11 cellular contexts compared by ENCODE assay signal in the genomic region with DNA sequence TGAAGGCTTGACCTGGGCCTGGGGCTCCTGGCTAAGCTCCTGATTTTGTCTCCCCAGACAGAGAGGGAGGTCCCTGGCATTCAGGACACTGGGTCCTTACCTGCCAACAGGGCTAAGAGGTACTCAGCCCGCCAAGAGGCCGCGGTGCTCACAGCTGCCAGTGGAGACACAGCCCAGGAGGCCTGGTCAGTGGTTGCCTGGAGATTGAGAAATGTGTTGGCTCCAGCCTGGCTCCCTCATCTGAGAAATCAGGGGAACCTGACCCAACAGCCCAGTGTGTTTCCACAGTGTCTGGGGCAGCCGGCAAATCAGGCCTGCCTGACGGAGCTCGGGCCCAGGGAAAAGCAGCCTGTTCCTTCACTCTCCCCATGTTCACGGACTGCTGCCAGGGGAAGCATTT.
DNase-seq lines count a peak whose midpoint lies in the region; ATAC-seq and TF ChIP-seq lines count a peak whose summit lies in the region.
"Had no signal": no experiment of that assay in that cellular context is flagged by ENCODE, and none has a peak within 500 bp of the region (broad histone marks: within the 10 kb centered on the region; RNA-seq: fewer than 3 reads in every experiment).

No MANE protein-coding gene starts in this region.

- H3K36me3 ChIP-seq in MG63 (no peaks in the 10 kb centered on the region; the same call in 1 of the 2 replicates), thoracic aorta (no peaks in the 10 kb centered on the region)
- H3K36me3 ChIP-seq: esophagus squamous epithelium had no signal

- H3K4me1 ChIP-seq in thoracic aorta (ENCODE audit: control insufficient read depth in 1 of 2, low read depth in 2 of 2), result peaks cover 31 to 61% of the 10 kb centered on the region in 2 donors

- TF ChIP-seq CTCF in choroid plexus epithelial cell (conservative IDR thresholded peaks at IDR 0.05; ENCODE audit: low read depth, low read length), result no peak
- no peak for TF ChIP-seq CTCF in thoracic aorta (IDR thresholded peaks at IDR 0.05)

- H3K9me3 ChIP-seq in MG63 (no peaks in the 10 kb centered on the region; the same call in 1 of the 2 replicates), thoracic aorta (no peaks in the 10 kb centered on the region)

- ATAC-seq in thoracic aorta (ENCODE audit: insufficient number of reproducible peaks, low FRiP score, low read depth), result peak; percentile 59
- no peak for ATAC-seq in GM19328 (IDR thresholded peaks at IDR 0.05; ENCODE audit: unreplicated experiment)
- ATAC-seq in GM21619 (IDR thresholded peaks at IDR 0.05; ENCODE audit: unreplicated experiment), result no peak
- ATAC-seq: CD8-positive, alpha-beta T cell had no signal

- no peaks in the 10 kb centered on the region for H3K27me3 ChIP-seq in MG63
- no peaks in the 10 kb centered on the region for H3K27me3 ChIP-seq in thoracic aorta (replicated peaks; ENCODE audit: insufficient read depth)
- H3K27me3 ChIP-seq: esophagus squamous epithelium had no signal

- peak; percentile 39 for DNase-seq in MG63
- peak; percentile 41 for DNase-seq in choroid plexus epithelial cell (ENCODE audit: low read depth)
- peak; percentile 62 for DNase-seq in medulla oblongata (ENCODE audit: extremely low spot score)
- DNase-seq in thoracic aorta (ENCODE audit: low spot score), result peak; percentile 64
- no peak for DNase-seq in dedifferentiated amniotic fluid mesenchymal stem cell (ENCODE audit: extremely low spot score)
- DNase-seq in H4 (ENCODE audit: low spot score), result no peak
- DNase-seq: CD8-positive, alpha-beta T cell; esophagus squamous epithelium; KBM-7 had no signal

- H3K4me3 ChIP-seq in MG63 (no peak overlapping the region), choroid plexus epithelial cell (ENCODE audit: low read depth, low read length) (no peak overlapping the region), thoracic aorta (peak overlapping the region; percentile 15)
- H3K4me3 ChIP-seq: esophagus squamous epithelium had no signal

- peak overlapping the region; percentile 84 to 90 for H3K27ac ChIP-seq in thoracic aorta

Comparison
In these comparisons a context has a peak if more than half of its experiments do, and no peak if none do; other contexts are left out.
1. DNase-seq: peak in MG63 (single experiment), choroid plexus epithelial cell (single experiment), medulla oblongata (single experiment) and thoracic aorta (single experiment); none in dedifferentiated amniotic fluid mesenchymal stem cell (single experiment) and H4 (single experiment).